Comparison of ENCODE assay signal across 18 cellular contexts in the genomic region with DNA sequence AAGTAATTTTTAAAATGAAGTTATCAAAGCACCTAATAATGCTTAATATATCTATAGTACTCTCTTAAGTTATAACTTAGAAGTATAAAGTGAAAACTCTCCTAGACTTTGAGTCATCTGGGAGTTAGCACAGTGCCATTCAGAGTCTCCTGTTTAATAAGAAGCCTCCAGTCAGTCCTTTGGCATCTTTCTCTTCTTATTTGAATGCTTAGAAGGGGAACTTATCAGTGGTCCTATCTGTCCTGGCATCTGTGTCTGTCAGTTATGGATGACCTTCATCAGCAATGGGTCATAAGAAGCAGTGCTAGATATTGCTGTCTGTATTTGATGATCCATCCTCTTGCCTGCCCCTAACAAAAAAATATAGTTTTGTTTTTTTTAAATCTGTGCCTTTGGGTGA.
"Had no signal": no experiment of that assay in that cellular context is flagged by ENCODE, and none has a peak within 500 bp of the region (broad histone marks: within the 10 kb centered on the region; RNA-seq: fewer than 3 reads in every experiment).

No MANE protein-coding gene starts in this region.

- H3K27me3 ChIP-seq: breast epithelium, transverse colon, uterus had no signal

- H3K4me3 ChIP-seq: breast epithelium, coronary artery, mucosa of descending colon, transverse colon, uterus had no signal

- DNase-seq: activated CD4-positive, alpha-beta T cell treated with anti-CD3 and anti-CD28 coated beads for 48 hours; activated CD4-positive, CD25-positive, alpha-beta regulatory T cell; activated CD8-positive, alpha-beta memory T cell treated with anti-CD3 and anti-CD28 coated beads for 24 hours; aorta; foreskin melanocyte; glutamatergic neuron; hippocampal formation; left cardiac atrium; mesenchymal stem cell; naive B cell; stimulated activated naive CD8-positive, alpha-beta T cell treated with anti-CD3 and anti-CD28 coated beads, Interleukin-15, Interleukin-2, amounts not matched to agents 100 U/mL and 50 U/mL, for 24 hours; transverse colon; uterus had no signal

- H3K4me1 Mint-ChIP-seq: neural crest cell had no signal

- H3K9me3 ChIP-seq: breast epithelium, mucosa of descending colon, transverse colon, uterus had no signal

- H3K36me3 Mint-ChIP-seq: naive B cell had no signal

- H3K27me3 Mint-ChIP-seq: naive B cell, progenitor cell of endocrine pancreas had no signal

- H3K36me3 ChIP-seq: breast epithelium, transverse colon, uterus had no signal

- H3K27ac Mint-ChIP-seq: naive B cell, progenitor cell of endocrine pancreas had no signal

- H3K4me1 ChIP-seq: breast epithelium, uterus had no signal

- H3K9me3 Mint-ChIP-seq: naive B cell, neural crest cell had no signal

- ATAC-seq: left cardiac atrium had no signal

- H3K27ac ChIP-seq: breast epithelium, coronary artery, transverse colon, uterus had no signal

- H3K4me3 Mint-ChIP-seq: naive B cell, neural crest cell had no signal
